In the genomic region with DNA sequence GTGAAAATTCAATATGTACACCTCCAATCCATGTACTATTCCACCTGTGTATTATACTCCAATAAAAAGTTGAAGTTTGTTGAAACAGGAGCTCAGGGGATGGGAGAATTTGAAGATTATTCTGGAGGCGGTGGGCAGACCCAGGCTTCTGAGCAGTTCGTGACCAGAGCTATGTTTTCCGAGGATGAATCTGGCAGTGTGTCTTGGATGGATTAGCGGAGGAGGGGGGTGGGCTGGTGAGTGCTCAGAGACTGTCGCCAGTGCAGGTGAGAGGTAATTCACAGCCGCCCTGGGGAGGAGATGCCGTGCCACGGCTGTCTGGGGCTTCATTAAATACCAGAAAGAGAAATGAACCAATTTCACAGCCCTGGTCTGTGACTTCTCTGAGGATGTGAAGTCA, we compare ENCODE assay signal across 16 cellular contexts.
"Had no signal": no experiment of that assay in that cellular context is flagged by ENCODE, and none has a peak within 500 bp of the region (broad histone marks: within the 10 kb centered on the region; RNA-seq: fewer than 3 reads in every experiment).

No MANE protein-coding gene starts in this region.

- FAIRE-seq: TTC549 had no signal

- DNase-seq: activated CD4-positive, alpha-beta T cell treated with anti-CD3 and anti-CD28 coated beads for 4 hours; activated naive CD4-positive, alpha-beta T cell; activated naive CD8-positive, alpha-beta T cell treated with anti-CD3 and anti-CD28 coated beads, Interleukin-2, amount 10 ng/mL, durations not matched to agents 7 days and 5 days; brain microvascular endothelial cell; cortex of kidney; erythroblast; sigmoid colon; stimulated activated CD4-positive, alpha-beta T cell treated with anti-CD3 and anti-CD28 coated beads, Interleukin-1b, Interleukin-23, amount 100 ng/mL, for 48 hours; stimulated activated naive CD8-positive, alpha-beta T cell treated with anti-CD3 and anti-CD28 coated beads, Interleukin-15, amount 100 ng/mL, for 72 hours; SW 1271; testis; upper lobe of left lung had no signal

- H3K4me1 ChIP-seq: sigmoid colon, testis, upper lobe of left lung had no signal

- H3K9me3 ChIP-seq: testis, upper lobe of left lung had no signal

- H3K27ac ChIP-seq: brain microvascular endothelial cell, sigmoid colon, testis, upper lobe of left lung had no signal

- ATAC-seq: left lobe of liver; naive thymus-derived CD8-positive, alpha-beta T cell; stimulated activated naive CD8-positive, alpha-beta T cell treated with anti-CD3 and anti-CD28 coated beads, Interleukin-15, amount 100 ng/mL, for 72 hours; WTC11 had no signal

- H3K27me3 ChIP-seq: brain microvascular endothelial cell, testis, upper lobe of left lung had no signal

- H3K4me3 ChIP-seq: sigmoid colon, testis, upper lobe of left lung had no signal

- H3K36me3 ChIP-seq: brain microvascular endothelial cell, sigmoid colon, upper lobe of left lung had no signal
